ENCODE assay signal across 1 cellular context in genomic region chr16:84193480-84193879, GRCh38.
TF ChIP-seq lines count a peak whose summit lies in the region.

No MANE protein-coding gene starts in this region.

TF ChIP-seq in SK-N-SH, 30 proteins besides CTCF, POLR2A, EP300 and RAD21:
- TF ChIP-seq MEF2A (IDR thresholded peaks at IDR 0.05; ENCODE audit: borderline replicate concordance, low read depth) (no peak), PBX3 (IDR thresholded peaks at IDR 0.05) (no peak), USF2 (IDR thresholded peaks at IDR 0.05; ENCODE audit: borderline replicate concordance, low read depth, low read length) (no peak), SIN3A (IDR thresholded peaks at IDR 0.05; ENCODE audit: borderline replicate concordance, low read depth, low read length) (no peak), RFX5 (IDR thresholded peaks at IDR 0.05; ENCODE audit: low read length) (no peak), FOSL2 (IDR thresholded peaks at IDR 0.05; ENCODE audit: borderline replicate concordance, low read depth) (no peak), TAF1 (IDR thresholded peaks at IDR 0.05; ENCODE audit: borderline replicate concordance, low read depth, low read length) (no peak), TCF12 (IDR thresholded peaks at IDR 0.05) (no peak), NFIC (IDR thresholded peaks at IDR 0.05; ENCODE audit: borderline replicate concordance) (no peak), GABPA (IDR thresholded peaks at IDR 0.05; ENCODE audit: low read depth) (no peak)
